In genomic region chr2:230678451-230678850, GRCh38 we compare ENCODE assay signal across 19 cellular contexts. TPM values are rescaled to one million over a fixed set of nuclear protein-coding genes. Genes with fewer than 3 reads are reported as not detected.
A peak's percentile ranks its signal among the peaks of the same experiment; 100 is the strongest.
DNase-seq lines count a peak whose midpoint lies in the region; ATAC-seq and TF ChIP-seq lines count a peak whose summit lies in the region.
"Had no signal": no experiment of that assay in that cellular context is flagged by ENCODE, and none has a peak within 500 bp of the region (broad histone marks: within the 10 kb centered on the region; RNA-seq: fewer than 3 reads in every experiment).

No MANE protein-coding gene starts in this region.

- no peaks in the 10 kb centered on the region for H3K27me3 Mint-ChIP-seq in activated T-helper 1 cell treated with anti-CD3 and anti-CD28 coated beads, Interleukin-12 subunit alpha, Interleukin-12 subunit beta, Interleukin-2, Interleukin-4 antibody, amounts not matched to agents 30 ng/mL and 10 ng/mL and 1 ng/mL, durations not matched to agents 14 hours and 24 hours and 36 hours (ENCODE audit: insufficient read depth)
- H3K27me3 Mint-ChIP-seq: activated naive CD8-positive, alpha-beta T cell; brain had no signal

- H3K27ac Mint-ChIP-seq in activated T-helper 1 cell treated with anti-CD3 and anti-CD28 coated beads, Interleukin-12 subunit alpha, Interleukin-12 subunit beta, Interleukin-2, Interleukin-4 antibody, amounts not matched to agents 30 ng/mL and 10 ng/mL and 1 ng/mL, durations not matched to agents 14 hours and 24 hours and 36 hours, result peak overlapping the region; percentile 86
- H3K27ac Mint-ChIP-seq: activated naive CD8-positive, alpha-beta T cell; brain; CD8-positive, alpha-beta T cell had no signal

- no peaks in the 10 kb centered on the region for H3K36me3 ChIP-seq in mucosa of descending colon (ENCODE audit: low read depth)
- H3K36me3 ChIP-seq: heart left ventricle, thoracic aorta had no signal

- H3K4me3 Mint-ChIP-seq in activated T-helper 1 cell treated with anti-CD3 and anti-CD28 coated beads, Interleukin-12 subunit alpha, Interleukin-12 subunit beta, Interleukin-2, Interleukin-4 antibody, amounts not matched to agents 30 ng/mL and 10 ng/mL and 1 ng/mL, durations not matched to agents 14 hours and 24 hours and 36 hours, result peak overlapping the region; percentile 39
- H3K4me3 Mint-ChIP-seq: activated naive CD8-positive, alpha-beta T cell; brain; CD8-positive, alpha-beta T cell had no signal

- no peak for TF ChIP-seq CTCF in mucosa of descending colon (IDR thresholded peaks at IDR 0.05)

- H3K4me1 ChIP-seq in mucosa of descending colon (ENCODE audit: low read depth), result no peaks in the 10 kb centered on the region

- no peak for ATAC-seq in Right ventricle myocardium superior (ENCODE audit: poor library complexity)
- no peak for ATAC-seq in mucosa of descending colon
- ATAC-seq: CD8-positive, alpha-beta T cell; heart left ventricle; left ventricle myocardium superior had no signal

- peaks cover 22% of the 10 kb centered on the region for H3K9me3 Mint-ChIP-seq in activated T-helper 1 cell treated with anti-CD3 and anti-CD28 coated beads, Interleukin-12 subunit alpha, Interleukin-12 subunit beta, Interleukin-2, Interleukin-4 antibody, amounts not matched to agents 30 ng/mL and 10 ng/mL and 1 ng/mL, durations not matched to agents 14 hours and 24 hours and 36 hours

- intact Hi-C loops in cardiac septum (cut with DNase I), result no loop called here
- intact Hi-C loops in Right ventricle myocardium superior (cut with DNase I), result no loop called here
- intact Hi-C loops in activated T-helper 1 cell treated with anti-CD3 and anti-CD28 coated beads, Interleukin-12 subunit alpha, Interleukin-12 subunit beta, Interleukin-2, Interleukin-4 antibody, amounts not matched to agents 30 ng/mL and 10 ng/mL and 1 ng/mL, durations not matched to agents 14 hours and 24 hours and 36 hours (cut with micrococcal nuclease), result loop anchor here (1.0 kb wide), 1 partner anchor 19 kb away; no protein-coding TSS in a partner anchor
- intact Hi-C loops in mucosa of descending colon (cut with DNase I, micrococcal nuclease), result no loop called here

- peaks cover 9% of the 10 kb centered on the region for H3K36me3 Mint-ChIP-seq in activated T-helper 1 cell treated with anti-CD3 and anti-CD28 coated beads, Interleukin-12 subunit alpha, Interleukin-12 subunit beta, Interleukin-2, Interleukin-4 antibody, amounts not matched to agents 30 ng/mL and 10 ng/mL and 1 ng/mL, durations not matched to agents 14 hours and 24 hours and 36 hours (ENCODE audit: low read depth)
- H3K36me3 Mint-ChIP-seq: brain; CD8-positive, alpha-beta T cell had no signal

- H3K4me1 Mint-ChIP-seq in activated T-helper 1 cell treated with anti-CD3 and anti-CD28 coated beads, Interleukin-12 subunit alpha, Interleukin-12 subunit beta, Interleukin-2, Interleukin-4 antibody, amounts not matched to agents 30 ng/mL and 10 ng/mL and 1 ng/mL, durations not matched to agents 14 hours and 24 hours and 36 hours (ENCODE audit: low read depth), result peaks cover 70% of the 10 kb centered on the region
- H3K4me1 Mint-ChIP-seq: brain had no signal

- no peaks in the 10 kb centered on the region for H3K9me3 ChIP-seq in mucosa of descending colon
- H3K9me3 ChIP-seq: thoracic aorta had no signal

- no peak overlapping the region for H3K4me3 ChIP-seq in mucosa of descending colon
- H3K4me3 ChIP-seq: coronary artery, heart left ventricle, thoracic aorta had no signal

- DNase-seq in cardiac septum (ENCODE audit: low spot score) (peak; percentile 17), Right ventricle myocardium superior (no peak), NOMO-1 (lab: John Stamatoyannopoulos, UW; ENCODE audit: unreplicated experiment in 2 of 2) (peak; percentile 60 to 62), NCI-H526 treated with DMSO at 0.1 percent for 48 hours (lab: John Stamatoyannopoulos, UW) (no peak), mucosa of descending colon (no peak), mucosa of gallbladder (ENCODE audit: low spot score) (no peak)
- DNase-seq in activated T-helper 1 cell treated with anti-CD3 and anti-CD28 coated beads, Interleukin-12 subunit alpha, Interleukin-12 subunit beta, Interleukin-2, Interleukin-4 antibody, amounts not matched to agents 30 ng/mL and 10 ng/mL and 1 ng/mL, durations not matched to agents 14 hours and 24 hours and 36 hours (ENCODE audit: low spot score), result no peak
- DNase-seq: activated T-cell treated with anti-CD3 and anti-CD28 coated beads for 4 hours; CD8-positive, alpha-beta T cell; heart left ventricle; left ventricle myocardium superior; NCI-H1930; occipital lobe; retina; SHP77 had no signal

RNA-seq across cellular contexts. Expression of gene CAB39, which starts 34.2 kb away (rescaled TPM):
- total RNA-seq in cardiac septum (75.1 TPM), Right ventricle myocardium superior (80.9 TPM), mucosa of descending colon (100 to 1,000 TPM; 112 to 155 (median 115) TPM), mucosa of gallbladder (73.8 TPM)
- 168 and 170 TPM in 2 replicates for total RNA-seq in activated T-helper 1 cell treated with anti-CD3 and anti-CD28 coated beads, Interleukin-12 subunit alpha, Interleukin-12 subunit beta, Interleukin-2, Interleukin-4 antibody, amounts not matched to agents 30 ng/mL and 10 ng/mL and 1 ng/mL, durations not matched to agents 14 hours and 24 hours and 36 hours

Comparison
In these comparisons a context has a peak if more than half of its experiments do, and no peak if none do; other contexts are left out.
1. DNase-seq: peak in cardiac septum (single experiment) and NOMO-1 (2 of 2); none in Right ventricle myocardium superior (single experiment), activated T-helper 1 cell treated with anti-CD3 and anti-CD28 coated beads, Interleukin-12 subunit alpha, Interleukin-12 subunit beta, Interleukin-2, Interleukin-4 antibody, amounts not matched to agents 30 ng/mL and 10 ng/mL and 1 ng/mL, durations not matched to agents 14 hours and 24 hours and 36 hours (single experiment), NCI-H526 treated with DMSO at 0.1 percent for 48 hours (single experiment), mucosa of descending colon (0 of 3) and mucosa of gallbladder (single experiment).